Comparison of ENCODE assay signal across 28 cellular contexts in genomic region chr9:86901511-86901910, GRCh38.
"Had no signal": no experiment of that assay in that cellular context is flagged by ENCODE, and none has a peak within 500 bp of the region (broad histone marks: within the 10 kb centered on the region; RNA-seq: fewer than 3 reads in every experiment).

No MANE protein-coding gene starts in this region.

- H3K27ac ChIP-seq: body of pancreas, colonic mucosa, epithelial cell of prostate had no signal

- H3K4me1 Mint-ChIP-seq: activated CD8-positive, alpha-beta memory T cell treated with anti-CD3 and anti-CD28 coated beads, Interleukin-2, amount 10 ng/mL, durations not matched to agents 7 days and 5 days; activated naive CD4-positive, alpha-beta T cell treated with anti-CD3 and anti-CD28 coated beads, Interleukin-2, amount 10 ng/mL, durations not matched to agents 7 days and 5 days had no signal

- ATAC-seq: activated CD8-positive, alpha-beta memory T cell treated with anti-CD3 and anti-CD28 coated beads, Interleukin-2, amount 10 ng/mL, durations not matched to agents 7 days and 5 days; activated CD8-positive, alpha-beta T cell treated with anti-CD3 and anti-CD28 coated beads, Interleukin-2, amount 10 ng/mL, durations not matched to agents 7 days and 5 days; body of pancreas; T-helper 17 cell had no signal

- H3K4me3 ChIP-seq: body of pancreas, colonic mucosa had no signal

- H3K36me3 ChIP-seq: colonic mucosa had no signal

- H3K4me3 Mint-ChIP-seq: activated CD4-positive, alpha-beta memory T cell treated with anti-CD3 and anti-CD28 coated beads for 36 hours; activated CD8-positive, alpha-beta memory T cell treated with anti-CD3 and anti-CD28 coated beads, Interleukin-2, amount 10 ng/mL, durations not matched to agents 7 days and 5 days; activated CD8-positive, alpha-beta T cell treated with anti-CD3 and anti-CD28 coated beads, Interleukin-2, amount 10 ng/mL, durations not matched to agents 7 days and 5 days; activated naive CD4-positive, alpha-beta T cell treated with anti-CD3 and anti-CD28 coated beads, Interleukin-2, amount 10 ng/mL, durations not matched to agents 7 days and 5 days; activated naive CD8-positive, alpha-beta T cell; activated T-helper 1 cell treated with anti-CD3 and anti-CD28 coated beads, Interleukin-12 subunit alpha, Interleukin-12 subunit beta, Interleukin-2, Interleukin-4 antibody, amounts not matched to agents 30 ng/mL and 10 ng/mL and 1 ng/mL, durations not matched to agents 14 hours and 24 hours and 36 hours; T-helper 17 cell; T-helper 2 cell treated with Interferon-gamma antibody and Interleukin-4, amounts not matched to agents 5 μg/mL and 100 μg/mL, for 36 hours had no signal

- H3K4me1 ChIP-seq: colonic mucosa had no signal

- H3K9me3 ChIP-seq: body of pancreas, colonic mucosa had no signal

- H3K27me3 ChIP-seq: body of pancreas had no signal

- H3K27ac Mint-ChIP-seq: activated CD4-positive, alpha-beta memory T cell treated with anti-CD3 and anti-CD28 coated beads for 36 hours; activated CD8-positive, alpha-beta memory T cell treated with anti-CD3 and anti-CD28 coated beads, Interleukin-2, amount 10 ng/mL, durations not matched to agents 7 days and 5 days; activated CD8-positive, alpha-beta T cell treated with anti-CD3 and anti-CD28 coated beads, Interleukin-2, amount 10 ng/mL, durations not matched to agents 7 days and 5 days; activated naive CD4-positive, alpha-beta T cell treated with anti-CD3 and anti-CD28 coated beads, Interleukin-2, amount 10 ng/mL, durations not matched to agents 7 days and 5 days; activated naive CD8-positive, alpha-beta T cell; activated T-helper 1 cell treated with anti-CD3 and anti-CD28 coated beads, Interleukin-12 subunit alpha, Interleukin-12 subunit beta, Interleukin-2, Interleukin-4 antibody, amounts not matched to agents 30 ng/mL and 10 ng/mL and 1 ng/mL, durations not matched to agents 14 hours and 24 hours and 36 hours; activated T-helper 2 cell treated with anti-CD3 and anti-CD28 coated beads, Interferon-gamma antibody, Interleukin-2, Interleukin-4, amounts not matched to agents 10 μg/mL and 5 μg/mL and 100 μg/mL, durations not matched to agents 14 hours and 24 hours and 36 hours; T-helper 17 cell; T-helper 2 cell treated with Interferon-gamma antibody and Interleukin-4, amounts not matched to agents 5 μg/mL and 100 μg/mL, for 36 hours had no signal

- H3K9me3 Mint-ChIP-seq: activated CD4-positive, alpha-beta memory T cell treated with anti-CD3 and anti-CD28 coated beads for 36 hours; activated naive CD4-positive, alpha-beta T cell treated with anti-CD3 and anti-CD28 coated beads, Interleukin-2, amount 10 ng/mL, durations not matched to agents 7 days and 5 days; activated T-helper 1 cell treated with anti-CD3 and anti-CD28 coated beads, Interleukin-12 subunit alpha, Interleukin-12 subunit beta, Interleukin-2, Interleukin-4 antibody, amounts not matched to agents 30 ng/mL and 10 ng/mL and 1 ng/mL, durations not matched to agents 14 hours and 24 hours and 36 hours; activated T-helper 2 cell treated with anti-CD3 and anti-CD28 coated beads, Interferon-gamma antibody, Interleukin-2, Interleukin-4, amounts not matched to agents 10 μg/mL and 5 μg/mL and 100 μg/mL, durations not matched to agents 14 hours and 24 hours and 36 hours; T-helper 2 cell treated with Interferon-gamma antibody and Interleukin-4, amounts not matched to agents 5 μg/mL and 100 μg/mL, for 36 hours had no signal

- DNase-seq: activated CD4-positive, alpha-beta memory T cell treated with anti-CD3 and anti-CD28 coated beads for 36 hours; activated CD4-positive, alpha-beta T cell treated with anti-CD3 and anti-CD28 coated beads for 1 hour; activated CD4-positive, alpha-beta T cell treated with anti-CD3 and anti-CD28 coated beads for 48 hours; activated CD8-positive, alpha-beta memory T cell treated with anti-CD3 and anti-CD28 coated beads, Interleukin-2, amount 10 ng/mL, durations not matched to agents 7 days and 5 days; activated CD8-positive, alpha-beta memory T cell treated with anti-CD3 and anti-CD28 coated beads, Interleukin-2, amount 50 U/mL, for 4 hours; activated CD8-positive, alpha-beta T cell treated with anti-CD3 and anti-CD28 coated beads, Interleukin-2, amount 10 ng/mL, durations not matched to agents 7 days and 5 days; activated gamma-delta T cell; activated naive CD4-positive, alpha-beta T cell; activated naive CD4-positive, alpha-beta T cell treated with anti-CD3 and anti-CD28 coated beads, Interleukin-2, amount 10 ng/mL, durations not matched to agents 7 days and 5 days; activated T-cell treated with anti-CD3 and anti-CD28 coated beads, Interleukin-2, amount 50 U/mL, for 1 hour; activated T-cell treated with anti-CD3 and anti-CD28 coated beads, Interleukin-2, amount 50 U/mL, for 48 hours; amygdala; aorta; body of pancreas; caudate nucleus; cerebellar nuclear complex; colonic mucosa; effector CD8-positive, alpha-beta T cell; foreskin fibroblast; head of caudate nucleus; T-helper 1 cell; T-helper 17 cell; T1000 had no signal

- H3K36me3 Mint-ChIP-seq: activated CD4-positive, alpha-beta memory T cell treated with anti-CD3 and anti-CD28 coated beads for 36 hours; activated CD8-positive, alpha-beta memory T cell treated with anti-CD3 and anti-CD28 coated beads, Interleukin-2, amount 10 ng/mL, durations not matched to agents 7 days and 5 days; activated naive CD4-positive, alpha-beta T cell treated with anti-CD3 and anti-CD28 coated beads, Interleukin-2, amount 10 ng/mL, durations not matched to agents 7 days and 5 days; activated naive CD8-positive, alpha-beta T cell had no signal
